12 cellular contexts compared by ENCODE assay signal in genomic region chr18:74722237-74722636, GRCh38.
DNase-seq lines count a peak whose midpoint lies in the region; TF ChIP-seq lines count a peak whose summit lies in the region.
"Had no signal": no experiment of that assay in that cellular context is flagged by ENCODE, and none has a peak within 500 bp of the region (broad histone marks: within the 10 kb centered on the region; RNA-seq: fewer than 3 reads in every experiment).

No MANE protein-coding gene starts in this region.

- no peak overlapping the region for H3K4me3 ChIP-seq in BLaER1 treated with 17β-estradiol and CSF1 and Interleukin-3, amounts not matched to agents 10 nM and 100 nM
- no peak overlapping the region for H3K4me3 ChIP-seq in brain microvascular endothelial cell (ENCODE audit: low read depth, low read length)
- H3K4me3 ChIP-seq in mesenchymal stem cell (ENCODE audit: insufficient read depth in 1 of 2, low read depth in 1 of 2, low read length in 2 of 2) = no peak overlapping the region

- H2AK5ac ChIP-seq in mesenchymal stem cell (ENCODE audit: low read length, severe bottlenecking) = no peak overlapping the region

- H4K8ac ChIP-seq in mesenchymal stem cell (ENCODE audit: low read length) = no peak overlapping the region

- DNase-seq in LHCN-M2 (ENCODE audit: low read depth) = peak; percentile 51
- peak; percentile 9 for DNase-seq in brain microvascular endothelial cell
- no peak for DNase-seq in mesenchymal stem cell
- DNase-seq in NK-92 (lab: John Stamatoyannopoulos, UW; ENCODE audit: unreplicated experiment) = no peak
- DNase-seq in OCI-M1 (lab: John Stamatoyannopoulos, UW) = no peak
- DNase-seq in NCI-H2107 treated with DMSO at 0.1 percent for 48 hours (lab: John Stamatoyannopoulos, UW; ENCODE audit: unreplicated experiment) = no peak
- no peak for DNase-seq in DMS53 treated with DMSO at 0.1 percent for 48 hours (lab: John Stamatoyannopoulos, UW; ENCODE audit: unreplicated experiment)
- DNase-seq: BE2C, DND-41, glutamatergic neuron, kidney glomerular epithelial cell had no signal

- H3K27me3 ChIP-seq in BLaER1 treated with 17β-estradiol and CSF1 and Interleukin-3, amounts not matched to agents 10 nM and 100 nM = no peaks in the 10 kb centered on the region
- H3K27me3 ChIP-seq in brain microvascular endothelial cell (replicated peaks) (no peaks in the 10 kb centered on the region), mesenchymal stem cell (ENCODE audit: control insufficient read depth in 1 of 2, insufficient read depth in 1 of 2, low read length in 2 of 2) (no peaks in the 10 kb centered on the region)
- H3K27me3 ChIP-seq: BE2C had no signal

- H3K36me3 ChIP-seq in BLaER1 treated with 17β-estradiol and CSF1 and Interleukin-3, amounts not matched to agents 10 nM and 100 nM = peaks cover 0 to 22% (median 6%) of the 10 kb centered on the region in 11 experiments; a peak in 8 of 22 replicates
- H3K36me3 ChIP-seq in brain microvascular endothelial cell (replicated peaks) (no peaks in the 10 kb centered on the region), mesenchymal stem cell (ENCODE audit: control insufficient read depth in 1 of 2, insufficient read depth in 2 of 2, low read depth in 1 of 2, low read length in 2 of 2) (no peaks in the 10 kb centered on the region)
- H3K36me3 ChIP-seq: BE2C had no signal

- peaks cover 7 to 18% (median 10%) of the 10 kb centered on the region in 11 experiments; a peak in 19 of 22 replicates for H3K9me3 ChIP-seq in BLaER1 treated with 17β-estradiol and CSF1 and Interleukin-3, amounts not matched to agents 10 nM and 100 nM (replicated peaks in 1 of 11)
- no peaks in the 10 kb centered on the region for H3K9me3 ChIP-seq in mesenchymal stem cell (ENCODE audit: control insufficient read depth, low read length)
- H3K9me3 ChIP-seq: BE2C had no signal

- no peak overlapping the region for H2BK5ac ChIP-seq in mesenchymal stem cell (ENCODE audit: low read depth, low read length, poor library complexity, severe bottlenecking)

- H4K91ac ChIP-seq in mesenchymal stem cell (ENCODE audit: low read length) = no peak overlapping the region

- peak overlapping the region; percentile 2 to 58 (median 32); a peak in 15 of 22 replicates for H3K4me2 ChIP-seq in BLaER1 treated with 17β-estradiol and CSF1 and Interleukin-3, amounts not matched to agents 10 nM and 100 nM
- no peak overlapping the region for H3K4me2 ChIP-seq in mesenchymal stem cell (ENCODE audit: low read length, poor library complexity, severe bottlenecking)

- WGBS in mesenchymal stem cell = no CpG with 5 or more reads among the region's 2 CpGs

- peaks cover 4 to 19% (median 12%) of the 10 kb centered on the region in 10 experiments; a peak in 18 of 20 replicates for H3K4me1 ChIP-seq in BLaER1 treated with 17β-estradiol and CSF1 and Interleukin-3, amounts not matched to agents 10 nM and 100 nM
- H3K4me1 ChIP-seq in mesenchymal stem cell (ENCODE audit: control insufficient read depth, insufficient read depth, low read depth, low read length) = no peaks in the 10 kb centered on the region
- H3K4me1 ChIP-seq: BE2C had no signal

- no peak overlapping the region for H2AFZ ChIP-seq in mesenchymal stem cell (ENCODE audit: low read depth, low read length)

- H3K79me1 ChIP-seq in mesenchymal stem cell (replicated peaks; ENCODE audit: low read length, poor library complexity, severe bottlenecking) = peaks cover 5% of the 10 kb centered on the region

- in situ Hi-C loops in brain microvascular endothelial cell (cut with HindIII; ENCODE audit: low pct_ligation_motif_present, low sequenced_read_pairs) = no loop called here

- H3K14ac ChIP-seq in mesenchymal stem cell (ENCODE audit: low read length in 2 of 2) = no peak overlapping the region

- H2BK120ac ChIP-seq in mesenchymal stem cell (ENCODE audit: low read depth, low read length) = no peak overlapping the region

- no peak for TF ChIP-seq CTCF in brain microvascular endothelial cell (IDR thresholded peaks at IDR 0.05; ENCODE audit: low read depth, low read length, missing control alignments)

- H3K18ac ChIP-seq in mesenchymal stem cell (ENCODE audit: low read depth in 1 of 2, low read length in 2 of 2) = no peak overlapping the region

- H3K9ac ChIP-seq in BLaER1 treated with 17β-estradiol and CSF1 and Interleukin-3, amounts not matched to agents 10 nM and 100 nM = no peak overlapping the region
- H3K9ac ChIP-seq in mesenchymal stem cell (ENCODE audit: low read length) = peak overlapping the region; percentile 24

- H3K23ac ChIP-seq in mesenchymal stem cell (ENCODE audit: low read length in 2 of 2) = no peak overlapping the region

- peaks cover 0 to 7% (median 0%) of the 10 kb centered on the region in 11 experiments; a peak in 2 of 22 replicates for H4K20me1 ChIP-seq in BLaER1 treated with 17β-estradiol and CSF1 and Interleukin-3, amounts not matched to agents 10 nM and 100 nM

- peak overlapping the region in 1 of 11 experiments; percentile 24; a peak in 1 of 22 replicates for H3K27ac ChIP-seq in BLaER1 treated with 17β-estradiol and CSF1 and Interleukin-3, amounts not matched to agents 10 nM and 100 nM
- no peak overlapping the region for H3K27ac ChIP-seq in brain microvascular endothelial cell
- H3K27ac ChIP-seq in mesenchymal stem cell (ENCODE audit: low read length, poor library complexity, severe bottlenecking) = no peak overlapping the region

- H2BK12ac ChIP-seq in mesenchymal stem cell (ENCODE audit: low read length in 2 of 2) = no peak overlapping the region

- no peak overlapping the region for H3K4ac ChIP-seq in mesenchymal stem cell (ENCODE audit: low read depth in 1 of 2, low read length in 2 of 2)

- H2BK15ac ChIP-seq in mesenchymal stem cell (ENCODE audit: low read depth, poor library complexity, severe bottlenecking) = no peak overlapping the region

Comparison
In these comparisons a context has a peak if more than half of its experiments do, and no peak if none do; other contexts are left out.
1. DNase-seq: peak in LHCN-M2 (single experiment) and brain microvascular endothelial cell (single experiment); none in mesenchymal stem cell (single experiment), NK-92 (single experiment), OCI-M1 (single experiment), NCI-H2107 treated with DMSO at 0.1 percent for 48 hours (single experiment) and DMS53 treated with DMSO at 0.1 percent for 48 hours (single experiment).